ENCODE assay signal across 16 cellular contexts in genomic region chr14:65277027-65277426, GRCh38.
DNase-seq lines count a peak whose midpoint lies in the region; ATAC-seq, FAIRE-seq and TF ChIP-seq lines count a peak whose summit lies in the region.
"Had no signal": no experiment of that assay in that cellular context is flagged by ENCODE, and none has a peak within 500 bp of the region (broad histone marks: within the 10 kb centered on the region; RNA-seq: fewer than 3 reads in every experiment).

No MANE protein-coding gene starts in this region.

- H3K27me3 ChIP-seq in neural progenitor cell: no peaks in the 10 kb centered on the region
- H3K27me3 ChIP-seq in tibial artery: no peaks in the 10 kb centered on the region

- H2AFZ ChIP-seq in neural progenitor cell (replicated peaks): no peak overlapping the region

- peaks cover 28% of the 10 kb centered on the region for H3F3A ChIP-seq in neural progenitor cell (ENCODE audit: low read depth)

- peak overlapping the region; percentile 44 for H3K27ac Mint-ChIP-seq in neural progenitor cell
- H3K27ac Mint-ChIP-seq: T-helper 1 cell treated with Interleukin-12 subunit alpha and Interleukin-12 subunit beta and Interleukin-4 antibody, amounts not matched to agents 30 μg/mL and 1 μg/mL, for 36 hours had no signal

- ATAC-seq in HG02623 (IDR thresholded peaks at IDR 0.05; ENCODE audit: unreplicated experiment): no peak

- peaks cover 4% of the 10 kb centered on the region for H3K36me3 Mint-ChIP-seq in neural progenitor cell

- no peaks in the 10 kb centered on the region for H3K36me3 ChIP-seq in neural progenitor cell
- no peaks in the 10 kb centered on the region for H3K36me3 ChIP-seq in tibial artery
- H3K36me3 ChIP-seq: prostate gland had no signal

- H3K9me3 Mint-ChIP-seq in neural progenitor cell: peaks cover 10% of the 10 kb centered on the region
- H3K9me3 Mint-ChIP-seq: T-helper 1 cell treated with Interleukin-12 subunit alpha and Interleukin-12 subunit beta and Interleukin-4 antibody, amounts not matched to agents 30 μg/mL and 1 μg/mL, for 36 hours had no signal

- no peak overlapping the region for H3K9ac ChIP-seq in neural progenitor cell

- peaks cover 4% of the 10 kb centered on the region for H3K27me3 Mint-ChIP-seq in neural progenitor cell (ENCODE audit: insufficient read depth, low read depth)

- FAIRE-seq in HTR-8/SVneo (lab: Jason Lieb, UNC): peak; percentile 98
- FAIRE-seq: islet of Langerhans had no signal

- no peaks in the 10 kb centered on the region for H3K79me2 ChIP-seq in neural progenitor cell (ENCODE audit: low read depth)

- no peak for TF ChIP-seq CTCF in neural progenitor cell (IDR thresholded peaks at IDR 0.05)
- TF ChIP-seq CTCF in tibial artery (IDR thresholded peaks at IDR 0.05): no peak

- H4K20me1 ChIP-seq in neural progenitor cell (ENCODE audit: low read depth): no peaks in the 10 kb centered on the region

- no peak overlapping the region for H3K4me3 Mint-ChIP-seq in neural progenitor cell
- H3K4me3 Mint-ChIP-seq: T-helper 1 cell treated with Interleukin-12 subunit alpha and Interleukin-12 subunit beta and Interleukin-4 antibody, amounts not matched to agents 30 μg/mL and 1 μg/mL, for 36 hours had no signal

- H3K4me1 ChIP-seq in neural progenitor cell (peaks cover 26% of the 10 kb centered on the region), tibial artery (no peaks in the 10 kb centered on the region)
- H3K4me1 ChIP-seq: prostate gland had no signal

- H3K27ac ChIP-seq in neural progenitor cell: no peak overlapping the region
- no peak overlapping the region for H3K27ac ChIP-seq in tibial artery
- H3K27ac ChIP-seq: prostate gland had no signal

- peaks cover 28% of the 10 kb centered on the region for H3K4me1 Mint-ChIP-seq in neural progenitor cell

- H3K4me3 ChIP-seq in neural progenitor cell: no peak overlapping the region
- no peak overlapping the region for H3K4me3 ChIP-seq in tibial artery
- H3K4me3 ChIP-seq: prostate gland had no signal

- intact Hi-C loops in tibial artery (cut with DNase I; ENCODE audit: low total_unique reads): no loop called here

- H3K9me3 ChIP-seq in neural progenitor cell (ENCODE audit: low read depth) (no peaks in the 10 kb centered on the region), tibial artery (no peaks in the 10 kb centered on the region)
- H3K9me3 ChIP-seq: prostate gland had no signal

- DNase-seq in ELF-1 (ENCODE audit: low read depth, low spot score) (peak; percentile 53), HTR-8/SVneo (ENCODE audit: insufficient read length, low spot score) (peak; percentile 88), dedifferentiated amniotic fluid mesenchymal stem cell (ENCODE audit: extremely low spot score) (peak; percentile 33), neural progenitor cell (ENCODE audit: low spot score) (no peak), tibial artery (no peak), NCI-H187 (lab: John Stamatoyannopoulos, UW) (no peak)
- DNase-seq: activated CD4-positive, alpha-beta T cell treated with anti-CD3 and anti-CD28 coated beads for 1 hour; DND-41; effector CD4-positive, alpha-beta T cell; NCI-H146; NCI-H510A; stimulated activated CD4-positive, alpha-beta T cell treated with anti-CD3 and anti-CD28 coated beads, Interleukin-15, amount 100 ng/mL, for 24 hours had no signal

- peak overlapping the region; percentile 6 for H3K4me2 ChIP-seq in neural progenitor cell

Comparison
In these comparisons a context has a peak if more than half of its experiments do, and no peak if none do; other contexts are left out.
1. DNase-seq: peak in ELF-1 (single experiment), HTR-8/SVneo (single experiment) and dedifferentiated amniotic fluid mesenchymal stem cell (single experiment); none in neural progenitor cell (single experiment), tibial artery (0 of 2) and NCI-H187 (0 of 2).